In genomic region chr5:161572914-161573313, GRCh38 we compare ENCODE assay signal across 20 cellular contexts. TPM values are rescaled to one million over a fixed set of nuclear protein-coding genes. Genes with fewer than 3 reads are reported as not detected.
"Had no signal": no experiment of that assay in that cellular context is flagged by ENCODE, and none has a peak within 500 bp of the region (broad histone marks: within the 10 kb centered on the region; RNA-seq: fewer than 3 reads in every experiment).

No MANE protein-coding gene starts in this region.

- DNase-seq: dermis blood vessel endothelial cell; dorsolateral prefrontal cortex; effector CD4-positive, alpha-beta T cell; effector memory CD4-positive, alpha-beta T cell; foreskin keratinocyte; hippocampal formation; kidney; kidney glomerular epithelial cell; left lung; lower lobe of right lung; mesenchymal stem cell; mucosa of descending colon; naive B cell had no signal

- H3K4me1 ChIP-seq: esophagus muscularis mucosa, foreskin keratinocyte, gastroesophageal sphincter, heart left ventricle, left lung, lower lobe of right lung had no signal

- H3K36me3 ChIP-seq: esophagus muscularis mucosa, gastroesophageal sphincter, heart left ventricle, left lung, lower lobe of right lung had no signal

- H3K9me3 ChIP-seq: esophagus muscularis mucosa, gastroesophageal sphincter, heart left ventricle, left lung, lower lobe of right lung, mucosa of descending colon had no signal

- H3K27me3 ChIP-seq: esophagus muscularis mucosa, foreskin keratinocyte, heart left ventricle, left lung had no signal

- ATAC-seq: foreskin keratinocyte, gastroesophageal sphincter, heart left ventricle, left lung, lower lobe of right lung, mucosa of descending colon had no signal

- H3K4me3 ChIP-seq: coronary artery, dorsolateral prefrontal cortex, esophagus muscularis mucosa, gastroesophageal sphincter, heart left ventricle, left lung, lower lobe of right lung, mucosa of descending colon had no signal

- H3K27ac ChIP-seq: coronary artery, dorsolateral prefrontal cortex, esophagus muscularis mucosa, foreskin keratinocyte, gastroesophageal sphincter, heart left ventricle, left lung, lower lobe of right lung had no signal

RNA-seq across cellular contexts. Expression of gene GABRB2, which starts 26.4 kb away (rescaled TPM):
- total RNA-seq: dermis blood vessel endothelial cell, endothelial cell of umbilical vein, epithelial cell of proximal tubule, foreskin keratinocyte, lung microvascular endothelial cell had no signal
